ENCODE assay signal across 25 cellular contexts in genomic region chr4:138269175-138269574, GRCh38.
"Had no signal": no experiment of that assay in that cellular context is flagged by ENCODE, and none has a peak within 500 bp of the region (broad histone marks: within the 10 kb centered on the region; RNA-seq: fewer than 3 reads in every experiment).

No MANE protein-coding gene starts in this region.

- H3K9me3 ChIP-seq: SJCRH30 had no signal

- H3K36me3 ChIP-seq: SJCRH30 had no signal

- H3K27me3 ChIP-seq: SJCRH30 had no signal

- H3K4me1 ChIP-seq: SJCRH30 had no signal

- H3K4me3 ChIP-seq: SJCRH30 had no signal

- DNase-seq: activated B cell treated with CpG ODN at 0.5 μM for 24 hours; activated CD4-positive, alpha-beta memory T cell treated with anti-CD3 and anti-CD28 coated beads for 36 hours; activated CD4-positive, alpha-beta T cell treated with anti-CD3 and anti-CD28 coated beads for 1 hour; activated CD4-positive, alpha-beta T cell treated with anti-CD3 and anti-CD28 coated beads, Interleukin-2, amount 10 ng/mL, durations not matched to agents 24 days and 14 days; activated CD8-positive, alpha-beta memory T cell treated with anti-CD3 and anti-CD28 coated beads for 24 hours; activated effector memory CD4-positive, alpha-beta T cell treated with anti-CD3 and anti-CD28 coated beads, Interleukin-2, amount 50 U/mL, for 16 hours; activated naive CD4-positive, alpha-beta T cell treated with Interleukin-2 at 50 U/mL for 16 hours; activated naive CD8-positive, alpha-beta T cell treated with anti-CD3 and anti-CD28 coated beads, Interleukin-2, amount 50 U/mL, for 24 hours; activated T-cell treated with anti-CD3 and anti-CD28 coated beads, Interleukin-2, amount 50 U/mL, for 4 hours; amygdala; Kasumi-1; KBM-7; NCI-H1092; NCI-H1417; NCI-H1694 treated with DMSO at 0.1 percent for 48 hours; NCI-H2029 treated with DMSO at 0.1 percent for 48 hours; NCI-H510A treated with DMSO at 0.1 percent for 48 hours; NCI-H69; NK-92 treated with Interleukin-12 subunit alpha and Interleukin-12 subunit beta, amount 100 ng/mL, for 24 hours; OCI-M1; Right ventricle myocardium superior; SJCRH30; T-helper 17 cell; T1000 had no signal

- H3K27ac ChIP-seq: RWPE1, SJCRH30 had no signal
